9 cellular contexts compared by ENCODE assay signal in the genomic region with DNA sequence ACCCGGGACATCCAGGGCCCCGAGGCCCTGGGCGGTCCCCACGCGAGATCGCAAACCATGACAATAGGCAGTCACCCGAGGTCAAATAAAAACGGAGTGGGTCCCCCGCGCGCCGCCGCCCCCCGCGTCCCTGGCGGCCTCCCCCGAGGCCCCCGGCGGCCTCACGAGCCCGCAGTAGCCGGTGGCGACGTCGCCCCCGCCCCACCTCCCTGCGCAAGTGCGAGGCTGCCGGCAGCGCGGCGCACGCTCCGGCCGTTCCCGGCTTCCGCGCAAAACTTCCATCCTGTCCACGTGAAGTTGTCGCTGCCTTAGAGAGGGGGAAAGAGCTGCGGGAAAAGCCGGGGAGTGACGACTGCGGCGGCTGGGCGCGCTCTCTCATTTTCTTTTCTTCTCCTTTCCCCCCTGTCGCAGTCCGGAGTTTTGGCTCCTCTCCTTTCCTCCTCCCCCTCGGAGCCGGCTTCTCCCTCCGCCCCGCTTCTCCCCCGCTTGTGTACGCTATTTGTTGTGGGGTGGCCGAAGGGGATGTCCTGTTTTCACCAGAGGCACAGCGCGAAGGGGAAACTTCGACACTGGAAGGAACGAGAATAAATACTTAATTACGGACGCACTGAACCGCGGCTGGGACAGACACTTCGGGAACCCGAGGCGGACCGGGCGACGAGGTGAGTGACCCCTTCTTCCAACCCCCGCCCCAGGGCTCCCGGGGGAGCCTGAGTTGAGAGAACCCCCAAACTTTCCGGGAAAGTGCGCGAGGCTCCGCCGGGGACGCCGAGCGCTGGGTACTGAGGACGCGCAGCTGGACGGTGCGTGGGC. TPM values are rescaled to one million over a fixed set of nuclear protein-coding genes. Genes with fewer than 3 reads are reported as not detected.
DNase-seq lines count a peak whose midpoint lies in the region; ATAC-seq and TF ChIP-seq lines count a peak whose summit lies in the region.
"Had no signal": no experiment of that assay in that cellular context is flagged by ENCODE, and none has a peak within 500 bp of the region (broad histone marks: within the 10 kb centered on the region; RNA-seq: fewer than 3 reads in every experiment).

EYA4 (plus strand) TSS at position 270 of the 813 bp plus-strand sequence. CDS start 33,424 bp downstream, outside the sequence.

- H3K4me3 ChIP-seq in fibroblast of lung (replicated peaks in 1 of 4; ENCODE audit: control extremely low read depth in 1 of 4, insufficient read depth in 1 of 4, low read depth in 3 of 4, low read length in 4 of 4) = peak within 1 kb of the TSS; percentile 71 to 85 (median 75)

- H3K27me3 ChIP-seq in fibroblast of lung (ENCODE audit: control insufficient read depth, insufficient read depth, low read length) = no peaks in the 10 kb centered on the region

- DNase-seq in ELR (ENCODE audit: low read depth) (peak; percentile 52), NCI-H460 (ENCODE audit: extremely low read depth, low read depth) (no peak), fibroblast of lung (ENCODE audit: low read depth in 2 of 2) (peak; percentile 46 to 81), naive B cell (no peak), GM19238 (ENCODE audit: insufficient read length, low spot score) (no peak)

- H3K4me3 Mint-ChIP-seq in naive B cell = peak within 1 kb of the TSS in 6 of 8 donors; percentile 51 to 82 (median 65)

- peak within 1 kb of the TSS; percentile 90 for H3K4me2 ChIP-seq in fibroblast of lung (ENCODE audit: extremely low read depth, insufficient read depth, low read length)

- H3K79me2 ChIP-seq in fibroblast of lung (ENCODE audit: control insufficient read depth, insufficient read depth, low read length) = peaks cover 25% of the 10 kb centered on the region

- H3K9ac ChIP-seq in fibroblast of lung (ENCODE audit: insufficient read depth, low read length) = peak within 1 kb of the TSS; percentile 57

- H3K9me3 Mint-ChIP-seq in naive B cell = peaks cover 0 to 1% (median 0%) of the 10 kb centered on the region in 7 donors

- no peaks in the 10 kb centered on the region for H3K36me3 ChIP-seq in fibroblast of lung (ENCODE audit: control insufficient read depth, insufficient read depth, low read length)

- H3K9me3 ChIP-seq in fibroblast of lung (ENCODE audit: control insufficient read depth, insufficient read depth, low read depth, low read length) = no peaks in the 10 kb centered on the region

- ATAC-seq in naive B cell (ENCODE audit: low read depth in 2 of 2) (no peak), HG02885 (IDR thresholded peaks at IDR 0.05; ENCODE audit: poor library complexity, unreplicated experiment) (no peak), GM18873 (IDR thresholded peaks at IDR 0.05; ENCODE audit: low FRiP score, unreplicated experiment) (no peak), HG02981 (IDR thresholded peaks at IDR 0.05; ENCODE audit: unreplicated experiment) (no peak)

- H3K36me3 Mint-ChIP-seq in naive B cell = no peaks in the 10 kb centered on the region

- H3K4me1 Mint-ChIP-seq in naive B cell = peaks cover 10 to 22% (median 21%) of the 10 kb centered on the region in 3 donors

- peak within 1 kb of the TSS; percentile 74 for H2AFZ ChIP-seq in fibroblast of lung (ENCODE audit: low read length)

- no peaks in the 10 kb centered on the region for H4K20me1 ChIP-seq in fibroblast of lung (ENCODE audit: control insufficient read depth, extremely low read depth, insufficient read depth, low read length)

- peak within 1 kb of the TSS in 1 of 6 donors; percentile 47 for H3K27ac Mint-ChIP-seq in naive B cell

- H3K27ac ChIP-seq in fibroblast of lung (ENCODE audit: insufficient read depth, low read length) = peak within 1 kb of the TSS; percentile 78
- H3K27ac ChIP-seq: HL-60 had no signal

- H3K4me1 ChIP-seq in fibroblast of lung (ENCODE audit: control insufficient read depth, extremely low read depth, insufficient read depth, low read length) = no peaks in the 10 kb centered on the region

- peaks cover 28 to 53% (median 47%) of the 10 kb centered on the region in 3 donors for H3K27me3 Mint-ChIP-seq in naive B cell

- no peak for TF ChIP-seq CTCF in fibroblast of lung (conservative IDR thresholded peaks at IDR 0.05 in 1 of 2, IDR thresholded peaks at IDR 0.05 in 1 of 2; ENCODE audit: low read depth in 1 of 2, low read length in 2 of 2)

RNA-seq across cellular contexts. Expression of gene EYA4, which starts in this region (rescaled TPM):
- total RNA-seq in NCI-H460 (2014; rRNA removed; shearing (Covaris generic)) = 25.4 and 26.0 TPM in 2 replicates
- 23.2 and 37.8 TPM in 2 replicates for polyA plus RNA-seq in NCI-H460 (2014; cell fraction: nucleus; rRNA removed)
- 23.9 and 38.0 TPM in 2 replicates for total RNA-seq in fibroblast of lung
- 4.6 and 17.7 TPM in 2 replicates for polyA plus RNA-seq in fibroblast of lung
- polyA plus RNA-seq in fibroblast of lung (2012) = 2.8 and 8.6 TPM in 2 replicates
- 11.2 and 29.3 TPM in 2 replicates for polyA minus RNA-seq in fibroblast of lung (ENCODE audit: low replicate concordance)
- polyA plus RNA-seq in naive B cell (ENCODE audit: low read depth in 6 of 6) = not detected

Comparison
In these comparisons a context has a peak if more than half of its experiments do, and no peak if none do; other contexts are left out.
1. DNase-seq: peak in ELR (single experiment) and fibroblast of lung (2 of 2); none in NCI-H460 (single experiment), naive B cell (single experiment) and GM19238 (single experiment).